2 cellular contexts compared by ENCODE assay signal in genomic region chr19:5711713-5712161, GRCh38.
TF ChIP-seq lines count a peak whose summit lies in the region.

No MANE protein-coding gene starts in this region.

TF ChIP-seq in HEK293, 187 proteins besides CTCF, POLR2A, EP300 and RAD21:
- TF ChIP-seq, protein P1, sequence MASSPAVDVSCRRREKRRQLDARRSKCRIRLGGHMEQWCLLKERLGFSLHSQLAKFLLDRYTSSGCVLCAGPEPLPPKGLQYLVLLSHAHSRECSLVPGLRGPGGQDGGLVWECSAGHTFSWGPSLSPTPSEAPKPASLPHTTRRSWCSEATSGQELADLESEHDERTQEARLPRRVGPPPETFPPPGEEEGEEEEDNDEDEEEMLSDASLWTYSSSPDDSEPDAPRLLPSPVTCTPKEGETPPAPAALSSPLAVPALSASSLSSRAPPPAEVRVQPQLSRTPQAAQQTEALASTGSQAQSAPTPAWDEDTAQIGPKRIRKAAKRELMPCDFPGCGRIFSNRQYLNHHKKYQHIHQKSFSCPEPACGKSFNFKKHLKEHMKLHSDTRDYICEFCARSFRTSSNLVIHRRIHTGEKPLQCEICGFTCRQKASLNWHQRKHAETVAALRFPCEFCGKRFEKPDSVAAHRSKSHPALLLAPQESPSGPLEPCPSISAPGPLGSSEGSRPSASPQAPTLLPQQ (tag by site-specific recombination; IDR thresholded peaks at IDR 0.05), result no peak
- TF ChIP-seq, protein P2, sequence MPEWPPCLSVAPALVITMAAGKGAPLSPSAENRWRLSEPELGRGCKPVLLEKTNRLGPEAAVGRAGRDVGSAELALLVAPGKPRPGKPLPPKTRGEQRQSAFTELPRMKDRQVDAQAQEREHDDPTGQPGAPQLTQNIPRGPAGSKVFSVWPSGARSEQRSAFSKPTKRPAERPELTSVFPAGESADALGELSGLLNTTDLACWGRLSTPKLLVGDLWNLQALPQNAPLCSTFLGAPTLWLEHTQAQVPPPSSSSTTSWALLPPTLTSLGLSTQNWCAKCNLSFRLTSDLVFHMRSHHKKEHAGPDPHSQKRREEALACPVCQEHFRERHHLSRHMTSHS (tag by site-specific recombination; IDR thresholded peaks at IDR 0.05), result no peak
- TF ChIP-seq, protein P3, sequence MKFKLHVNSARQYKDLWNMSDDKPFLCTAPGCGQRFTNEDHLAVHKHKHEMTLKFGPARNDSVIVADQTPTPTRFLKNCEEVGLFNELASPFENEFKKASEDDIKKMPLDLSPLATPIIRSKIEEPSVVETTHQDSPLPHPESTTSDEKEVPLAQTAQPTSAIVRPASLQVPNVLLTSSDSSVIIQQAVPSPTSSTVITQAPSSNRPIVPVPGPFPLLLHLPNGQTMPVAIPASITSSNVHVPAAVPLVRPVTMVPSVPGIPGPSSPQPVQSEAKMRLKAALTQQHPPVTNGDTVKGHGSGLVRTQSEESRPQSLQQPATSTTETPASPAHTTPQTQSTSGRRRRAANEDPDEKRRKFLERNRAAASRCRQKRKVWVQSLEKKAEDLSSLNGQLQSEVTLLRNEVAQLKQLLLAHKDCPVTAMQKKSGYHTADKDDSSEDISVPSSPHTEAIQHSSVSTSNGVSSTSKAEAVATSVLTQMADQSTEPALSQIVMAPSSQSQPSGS (tag by site-specific recombination; IDR thresholded peaks at IDR 0.05; ENCODE audit: low read depth), result no peak
- TF ChIP-seq ZNF341 (tag by site-specific recombination; IDR thresholded peaks at IDR 0.05; ENCODE audit: low read depth), result no peak
- no peak for TF ChIP-seq MEIS1 (CRISPR knock-in tag; IDR thresholded peaks at IDR 0.05; ENCODE audit: borderline replicate concordance)
- TF ChIP-seq ZNF830 (tag by site-specific recombination; IDR thresholded peaks at IDR 0.05; ENCODE audit: low read depth), result no peak
- TF ChIP-seq ZBTB6 (tag by site-specific recombination; IDR thresholded peaks at IDR 0.05), result peak; percentile 69; the same call in 1 of the 2 replicates

TF ChIP-seq in HepG2, 621 proteins besides CTCF, POLR2A, EP300 and RAD21:
- TF ChIP-seq RBFOX2 (IDR thresholded peaks at IDR 0.05; ENCODE audit: low read depth, low read length), result peak; percentile 55; the same call in 1 of the 2 replicates
- TF ChIP-seq SRF (IDR thresholded peaks at IDR 0.05; ENCODE audit: low read depth, low read length), result no peak
- TF ChIP-seq AGO2 (optimal IDR thresholded peaks at IDR 0.05; ENCODE audit: low read depth, low read length), result peak; percentile 82
TF ChIP-seq in HepG2: peak in this region for 2.
